ENCODE assay signal across 1 cellular context in the genomic region with DNA sequence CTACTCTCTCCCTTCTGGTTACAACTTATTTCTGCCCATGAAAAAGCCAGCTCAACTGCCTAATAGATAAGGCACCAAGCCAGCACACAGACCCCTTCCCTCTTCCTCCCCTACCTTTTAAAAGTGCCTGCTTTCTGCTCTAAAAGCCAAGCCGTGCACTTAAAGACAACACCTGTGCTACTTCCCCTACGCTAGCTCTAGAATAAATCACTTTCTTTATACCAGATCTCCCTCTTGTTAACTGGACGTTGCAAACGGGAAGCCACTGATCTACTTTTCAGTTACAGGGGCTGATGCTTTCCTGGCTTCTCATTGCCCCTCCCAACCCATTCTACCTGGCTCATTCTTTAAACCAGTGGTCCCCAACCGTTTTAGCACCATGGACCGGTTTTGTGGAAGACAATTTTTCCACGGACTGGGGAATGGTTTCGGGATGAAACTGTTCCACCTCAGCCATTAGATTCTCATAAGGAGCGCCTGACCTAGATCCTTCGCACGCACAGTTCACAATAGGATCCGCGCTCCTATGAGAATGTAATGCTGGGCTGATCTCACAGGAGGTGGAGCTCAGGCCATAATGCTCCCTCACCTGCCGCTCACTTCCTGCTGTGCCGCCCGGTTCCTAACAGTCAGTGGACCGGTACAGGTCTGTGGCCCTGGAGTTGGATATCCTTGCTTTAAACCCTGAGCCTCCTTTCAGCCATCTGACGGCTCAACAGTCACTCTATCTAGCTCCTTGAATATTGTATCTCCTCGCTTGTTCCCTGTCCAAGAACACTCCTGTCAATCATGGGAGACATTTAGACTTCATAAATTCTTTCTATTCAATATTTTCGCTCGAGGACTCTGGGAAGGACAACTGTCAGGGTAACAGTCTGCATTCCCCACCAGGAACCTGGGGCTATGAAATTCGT.
TF ChIP-seq lines count a peak whose summit lies in the region.

No MANE protein-coding gene starts in this region.

TF ChIP-seq in HEK293, 187 proteins besides CTCF, POLR2A, EP300 and RAD21 (continued from another document):
- TF ChIP-seq ZNF776 (tag by site-specific recombination; IDR thresholded peaks at IDR 0.05; ENCODE audit: borderline replicate concordance), result no peak
- TF ChIP-seq ZNF48 (tag by site-specific recombination; IDR thresholded peaks at IDR 0.05), result no peak
- no peak for TF ChIP-seq ZNF629 (tag by site-specific recombination; IDR thresholded peaks at IDR 0.05)
- no peak for TF ChIP-seq ZNF146 (tag by site-specific recombination; IDR thresholded peaks at IDR 0.05)
- no peak for TF ChIP-seq ZNF660 (tag by site-specific recombination; IDR thresholded peaks at IDR 0.05)
- TF ChIP-seq ZNF174 (tag by site-specific recombination; IDR thresholded peaks at IDR 0.05), result 0 out of 2 replicates have a peak, but pooled peaks have one; percentile 79
- TF ChIP-seq ZBTB1 (tag by site-specific recombination; IDR thresholded peaks at IDR 0.05), result 0 out of 2 replicates have a peak, but pooled peaks have one; percentile 15
- 0 out of 2 replicates have a peak, but pooled peaks have one; percentile 14 for TF ChIP-seq ZSCAN4 (tag by site-specific recombination; IDR thresholded peaks at IDR 0.05)
- TF ChIP-seq ZNF366 (tag by site-specific recombination; conservative IDR thresholded peaks at IDR 0.05), result no peak
- no peak; the same call in 1 of the 2 replicates for TF ChIP-seq ZNF2 (tag by site-specific recombination; IDR thresholded peaks at IDR 0.05)
- TF ChIP-seq ZFP37 (tag by site-specific recombination; IDR thresholded peaks at IDR 0.05), result peak; percentile 40; the same call in 1 of the 2 replicates
- TF ChIP-seq ZNF529 (tag by site-specific recombination; IDR thresholded peaks at IDR 0.05; ENCODE audit: insufficient replicate concordance), result peak; percentile 45
- TF ChIP-seq KLF10 (tag by site-specific recombination; IDR thresholded peaks at IDR 0.05), result no peak
- 0 out of 2 replicates have a peak, but pooled peaks have one; percentile 18 for TF ChIP-seq ZNF404 (tag by site-specific recombination; IDR thresholded peaks at IDR 0.05)
- no peak for TF ChIP-seq ZNF133 (tag by site-specific recombination; IDR thresholded peaks at IDR 0.05)
- TF ChIP-seq, protein P1, sequence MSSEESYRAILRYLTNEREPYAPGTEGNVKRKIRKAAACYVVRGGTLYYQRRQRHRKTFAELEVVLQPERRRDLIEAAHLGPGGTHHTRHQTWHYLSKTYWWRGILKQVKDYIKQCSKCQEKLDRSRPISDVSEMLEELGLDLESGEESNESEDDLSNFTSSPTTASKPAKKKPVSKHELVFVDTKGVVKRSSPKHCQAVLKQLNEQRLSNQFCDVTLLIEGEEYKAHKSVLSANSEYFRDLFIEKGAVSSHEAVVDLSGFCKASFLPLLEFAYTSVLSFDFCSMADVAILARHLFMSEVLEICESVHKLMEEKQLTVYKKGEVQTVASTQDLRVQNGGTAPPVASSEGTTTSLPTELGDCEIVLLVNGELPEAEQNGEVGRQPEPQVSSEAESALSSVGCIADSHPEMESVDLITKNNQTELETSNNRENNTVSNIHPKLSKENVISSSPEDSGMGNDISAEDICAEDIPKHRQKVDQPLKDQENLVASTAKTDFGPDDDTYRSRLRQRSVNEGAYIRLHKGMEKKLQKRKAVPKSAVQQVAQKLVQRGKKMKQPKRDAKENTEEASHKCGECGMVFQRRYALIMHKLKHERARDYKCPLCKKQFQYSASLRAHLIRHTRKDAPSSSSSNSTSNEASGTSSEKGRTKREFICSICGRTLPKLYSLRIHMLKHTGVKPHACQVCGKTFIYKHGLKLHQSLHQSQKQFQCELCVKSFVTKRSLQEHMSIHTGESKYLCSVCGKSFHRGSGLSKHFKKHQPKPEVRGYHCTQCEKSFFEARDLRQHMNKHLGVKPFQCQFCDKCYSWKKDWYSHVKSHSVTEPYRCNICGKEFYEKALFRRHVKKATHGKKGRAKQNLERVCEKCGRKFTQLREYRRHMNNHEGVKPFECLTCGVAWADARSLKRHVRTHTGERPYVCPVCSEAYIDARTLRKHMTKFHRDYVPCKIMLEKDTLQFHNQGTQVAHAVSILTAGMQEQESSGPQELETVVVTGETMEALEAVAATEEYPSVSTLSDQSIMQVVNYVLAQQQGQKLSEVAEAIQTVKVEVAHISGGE (tag by site-specific recombination; conservative IDR thresholded peaks at IDR 0.05; ENCODE audit: low read depth), result no peak
- no peak; the same call in 1 of the 2 replicates for TF ChIP-seq ZNF155 (tag by site-specific recombination; IDR thresholded peaks at IDR 0.05)
- TF ChIP-seq ZNF548 (tag by site-specific recombination; IDR thresholded peaks at IDR 0.05), result 0 out of 2 replicates have a peak, but pooled peaks have one; percentile 11
- TF ChIP-seq GLIS1 (tag by site-specific recombination; IDR thresholded peaks at IDR 0.05), result no peak
- no peak for TF ChIP-seq ZXDB (tag by site-specific recombination; IDR thresholded peaks at IDR 0.05)
- TF ChIP-seq ZBTB48 (tag by site-specific recombination; IDR thresholded peaks at IDR 0.05), result 0 out of 2 replicates have a peak, but pooled peaks have one; percentile 10
- TF ChIP-seq ZNF280D (tag by site-specific recombination; IDR thresholded peaks at IDR 0.05), result 0 out of 2 replicates have a peak, but pooled peaks have one; percentile 45
- no peak for TF ChIP-seq MZF1 (tag by site-specific recombination; IDR thresholded peaks at IDR 0.05; ENCODE audit: borderline replicate concordance)
- no peak; the same call in 1 of the 2 replicates for TF ChIP-seq ZNF623 (tag by site-specific recombination; IDR thresholded peaks at IDR 0.05)
- TF ChIP-seq REST (tag by site-specific recombination; IDR thresholded peaks at IDR 0.05), result 0 out of 2 replicates have a peak, but pooled peaks have one; percentile 18
- no peak for TF ChIP-seq ZNF140 (tag by site-specific recombination; IDR thresholded peaks at IDR 0.05)
- peak; percentile 95 for TF ChIP-seq ZNF549 (tag by site-specific recombination; IDR thresholded peaks at IDR 0.05)
- TF ChIP-seq PRDM1 (tag by site-specific recombination; IDR thresholded peaks at IDR 0.05), result peak; percentile 1; the same call in 1 of the 2 replicates
- TF ChIP-seq ZSCAN18 (tag by site-specific recombination; IDR thresholded peaks at IDR 0.05), result 0 out of 2 replicates have a peak, but pooled peaks have one; percentile 13
- no peak for TF ChIP-seq IKZF3 (tag by site-specific recombination; IDR thresholded peaks at IDR 0.05)
- TF ChIP-seq ZNF394 (tag by site-specific recombination; IDR thresholded peaks at IDR 0.05; ENCODE audit: borderline replicate concordance), result no peak
- 0 out of 2 replicates have a peak, but pooled peaks have one; percentile 48 for TF ChIP-seq ZNF157 (tag by site-specific recombination; IDR thresholded peaks at IDR 0.05)
- no peak for TF ChIP-seq ZNF114 (tag by site-specific recombination; IDR thresholded peaks at IDR 0.05)
- 0 out of 2 replicates have a peak, but pooled peaks have one; percentile 46 for TF ChIP-seq ZNF670 (tag by site-specific recombination; IDR thresholded peaks at IDR 0.05; ENCODE audit: low read depth)
- TF ChIP-seq, protein P2, sequence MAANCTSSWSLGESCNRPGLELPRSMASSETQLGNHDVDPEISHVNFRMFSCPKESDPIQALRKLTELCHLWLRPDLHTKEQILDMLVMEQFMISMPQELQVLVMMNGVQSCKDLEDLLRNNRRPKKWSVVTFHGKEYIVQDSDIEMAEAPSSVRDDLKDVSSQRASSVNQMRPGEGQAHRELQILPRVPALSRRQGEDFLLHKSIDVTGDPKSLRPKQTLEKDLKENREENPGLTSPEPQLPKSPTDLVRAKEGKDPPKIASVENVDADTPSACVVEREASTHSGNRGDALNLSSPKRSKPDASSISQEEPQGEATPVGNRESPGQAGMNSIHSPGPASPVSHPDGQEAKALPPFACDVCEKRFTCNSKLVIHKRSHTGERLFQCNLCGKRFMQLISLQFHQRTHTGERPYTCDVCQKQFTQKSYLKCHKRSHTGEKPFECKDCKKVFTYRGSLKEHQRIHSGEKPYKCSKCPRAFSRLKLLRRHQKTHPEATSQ (tag by site-specific recombination; IDR thresholded peaks at IDR 0.05), result no peak
- TF ChIP-seq SP3 (tag by site-specific recombination; IDR thresholded peaks at IDR 0.05), result no peak
- no peak for TF ChIP-seq ZNF221 (tag by site-specific recombination; IDR thresholded peaks at IDR 0.05; ENCODE audit: borderline replicate concordance)
